Comparison of ENCODE assay signal across 13 cellular contexts in the genomic region with DNA sequence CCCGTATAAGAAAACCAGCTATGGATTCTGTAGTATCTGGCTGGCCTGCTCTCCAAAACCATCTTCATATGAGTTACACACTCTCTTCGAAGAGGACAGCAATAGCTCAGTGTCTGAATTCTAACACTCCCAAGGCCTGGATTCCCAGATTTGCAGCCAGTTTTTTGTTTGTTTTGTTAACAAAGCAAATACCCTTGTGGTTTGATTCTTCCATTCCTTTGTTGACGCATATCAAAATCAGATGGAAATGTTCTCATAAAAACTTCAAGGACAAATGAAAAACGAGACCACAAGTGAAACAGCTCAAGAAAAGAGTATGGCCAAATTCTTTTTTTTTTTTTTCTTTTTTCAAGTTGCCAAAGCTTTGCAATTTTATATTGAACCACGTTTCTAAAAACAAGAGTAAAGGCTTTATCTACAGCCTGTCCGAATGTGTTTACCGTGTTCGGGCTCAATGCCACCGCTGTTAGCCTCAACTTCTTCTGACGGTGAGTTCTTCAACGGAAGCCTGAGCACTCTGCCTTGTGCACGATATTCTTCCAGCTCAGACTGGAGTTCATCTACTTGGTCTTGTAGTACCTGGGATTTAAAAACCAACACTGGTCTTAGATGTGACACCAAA.
DNase-seq lines count a peak whose midpoint lies in the region; ATAC-seq, FAIRE-seq and TF ChIP-seq lines count a peak whose summit lies in the region.
"Had no signal": no experiment of that assay in that cellular context is flagged by ENCODE, and none has a peak within 500 bp of the region (broad histone marks: within the 10 kb centered on the region; RNA-seq: fewer than 3 reads in every experiment).

No MANE protein-coding gene starts in this region.

- no peak for TF ChIP-seq RAD21 in HepG2 (CRISPR knock-in tag; IDR thresholded peaks at IDR 0.05)

- H3K4me3 ChIP-seq in right lobe of liver (no peak overlapping the region), HepG2 (replicated peaks in 1 of 3; ENCODE audit: insufficient read depth in 1 of 3, low read depth in 2 of 3, low read length in 3 of 3) (no peak overlapping the region), aorta (ENCODE audit: low read length in 2 of 2) (no peak overlapping the region)

- H2AFZ ChIP-seq in HepG2 (ENCODE audit: low read length): no peak overlapping the region

- H3K27me3 Mint-ChIP-seq in activated CD4-positive, alpha-beta T cell treated with anti-CD3 and anti-CD28 coated beads, Interleukin-2, amount 10 ng/mL, durations not matched to agents 24 days and 14 days: no peaks in the 10 kb centered on the region
- H3K27me3 Mint-ChIP-seq: activated T-helper 17 cell treated with anti-CD3 and anti-CD28 coated beads, Interleukin-2, amount 50 U/mL, for 72 hours had no signal

- WGBS in right lobe of liver (ENCODE audit: insufficient coverage, low coverage, low lambda C conversion rate, missing lambda C conversion rate): 62% methylated on average over 12 of the region's 12 CpGs
- 94% methylated on average over 12 of the region's 12 CpGs for WGBS in HepG2 (ENCODE audit: low lambda C conversion rate)
- WGBS in aorta, 2 donors: 29 to 53% methylated on average over 12 of the region's 12 CpGs

- intact Hi-C loops in right lobe of liver (cut with DNase I) (loop anchor here in 1 of 2 donors (10.0 kb wide), 1 partner anchor 139 kb away; no protein-coding TSS in a partner anchor), HepG2 (cut with micrococcal nuclease; ENCODE audit: unreplicated experiment) (no loop called here), aorta (cut with DNase I) (no loop called here)
- intact Hi-C loops in activated CD4-positive, alpha-beta T cell treated with anti-CD3 and anti-CD28 coated beads, Interleukin-2, amount 10 ng/mL, durations not matched to agents 24 days and 14 days (cut with micrococcal nuclease): loop anchor here (5.0 kb wide), 1 partner anchor 441 kb away; no protein-coding TSS in a partner anchor

- H3K4me1 Mint-ChIP-seq in activated CD4-positive, alpha-beta T cell treated with anti-CD3 and anti-CD28 coated beads, Interleukin-2, amount 10 ng/mL, durations not matched to agents 24 days and 14 days: peaks cover 23% of the 10 kb centered on the region
- H3K4me1 Mint-ChIP-seq: CD14-positive monocyte, endodermal cell had no signal

- H3K9ac ChIP-seq in HepG2 (ENCODE audit: insufficient read depth, low read depth, low read length): no peak overlapping the region

- BruUV-seq in HepG2 (replicated peaks; lab: Mats Ljungman, UMichigan): no TSS peak

- H3K79me2 ChIP-seq in HepG2 (ENCODE audit: insufficient read depth, low read length): no peaks in the 10 kb centered on the region

- peaks cover 70% of the 10 kb centered on the region for H3K36me3 Mint-ChIP-seq in activated CD4-positive, alpha-beta T cell treated with anti-CD3 and anti-CD28 coated beads, Interleukin-2, amount 10 ng/mL, durations not matched to agents 24 days and 14 days (ENCODE audit: low read depth)

- H3K4me2 ChIP-seq in HepG2 (ENCODE audit: low read depth, low read length): no peak overlapping the region

- in situ Hi-C loops in HepG2 (cut with HindIII; ENCODE audit: extremely low pct_ligation_motif_present, low pct_unique_long_range_greater_than_20kb): no loop called here

- no peak for FAIRE-seq in HepG2 (lab: Jason Lieb, UNC)
- FAIRE-seq in GM12891 (lab: Jason Lieb, UNC): no peak
- FAIRE-seq: keratinocyte had no signal

- H3K4me3 Mint-ChIP-seq in activated CD4-positive, alpha-beta T cell treated with anti-CD3 and anti-CD28 coated beads, Interleukin-2, amount 10 ng/mL, durations not matched to agents 24 days and 14 days: no peak overlapping the region
- H3K4me3 Mint-ChIP-seq: CD14-positive monocyte, endodermal cell had no signal

- DNase-seq in right lobe of liver (no peak), HepG2 (ENCODE audit: low spot score) (no peak), amniotic epithelial cell (ENCODE audit: low read depth) (peak; percentile 96), left lobe of liver (ENCODE audit: low spot score) (no peak), aorta (no peak), GM12891 (ENCODE audit: insufficient read length, low spot score) (no peak), C1 segment of cervical spinal cord (lab: John Stamatoyannopoulos, UW) (no peak)
- no peak for DNase-seq in activated CD4-positive, alpha-beta T cell treated with anti-CD3 and anti-CD28 coated beads, Interleukin-2, amount 10 ng/mL, durations not matched to agents 24 days and 14 days
- DNase-seq: endodermal cell, MV-4-11 had no signal

- H4K20me1 ChIP-seq in HepG2 (ENCODE audit: insufficient read depth, low read length): no peaks in the 10 kb centered on the region

- TF ChIP-seq CTCF in right lobe of liver (IDR thresholded peaks at IDR 0.05) (no peak), HepG2 (CRISPR knock-in tag; IDR thresholded peaks at IDR 0.05) (no peak)

- TF ChIP-seq EP300 in HepG2 (IDR thresholded peaks at IDR 0.05; ENCODE audit: low read depth in 2 of 2, low read length in 2 of 2): no peak
- TF ChIP-seq EP300 in HepG2 (CRISPR knock-in tag; IDR thresholded peaks at IDR 0.05; ENCODE audit: borderline replicate concordance): no peak

- CTCF ChIA-PET in HepG2 (lab: Yijun Ruan, JAX; ENCODE audit: low intra/inter-chr PET ratio, low total read pairs): no interaction called here

- H3K9me3 ChIP-seq in right lobe of liver: no peaks in the 10 kb centered on the region
- no peaks in the 10 kb centered on the region for H3K9me3 ChIP-seq in HepG2 (ENCODE audit: low read length)
- no peaks in the 10 kb centered on the region for H3K9me3 ChIP-seq in aorta (ENCODE audit: control insufficient read depth, low read length)

- H3K27me3 ChIP-seq in right lobe of liver (no peaks in the 10 kb centered on the region), HepG2 (ENCODE audit: control insufficient read depth in 1 of 2, insufficient read depth in 2 of 2, low read length in 2 of 2) (no peaks in the 10 kb centered on the region; a peak in 1 of 5 replicates), aorta (ENCODE audit: control insufficient read depth in 1 of 2, insufficient read depth in 2 of 2, low read length in 1 of 2) (no peaks in the 10 kb centered on the region)

- TF ChIP-seq POLR2A in right lobe of liver (IDR thresholded peaks at IDR 0.05) (no peak), HepG2 (IDR thresholded peaks at IDR 0.05; ENCODE audit: insufficient read depth in 1 of 2, low read depth in 2 of 2, low read length in 2 of 2) (no peak), GM12891 (IDR thresholded peaks at IDR 0.05; ENCODE audit: low read depth, low read length) (no peak)

- peak; percentile 30 to 69 (median 59) for ATAC-seq in right lobe of liver
- ATAC-seq in HepG2: no peak
- peak; percentile 70 for ATAC-seq in left lobe of liver
- ATAC-seq in aorta (ENCODE audit: low FRiP score): no peak

- no peaks in the 10 kb centered on the region for H3K9me3 Mint-ChIP-seq in activated CD4-positive, alpha-beta T cell treated with anti-CD3 and anti-CD28 coated beads, Interleukin-2, amount 10 ng/mL, durations not matched to agents 24 days and 14 days
- H3K9me3 Mint-ChIP-seq: activated T-helper 17 cell treated with anti-CD3 and anti-CD28 coated beads, Interleukin-2, amount 50 U/mL, for 72 hours; CD14-positive monocyte; endodermal cell had no signal

- POLR2A ChIA-PET in HepG2 (lab: Yijun Ruan, JAX): no interaction called here

- H3K36me3 ChIP-seq in right lobe of liver (peaks cover 0 to 10% (median 5%) of the 10 kb centered on the region in 4 donors), HepG2 (replicated peaks in 1 of 2; ENCODE audit: control insufficient read depth in 1 of 2, insufficient read depth in 2 of 2, low read length in 2 of 2) (peaks cover 11 to 27% of the 10 kb centered on the region in 2 experiments; a peak in 4 of 5 replicates), aorta (ENCODE audit: control insufficient read depth in 1 of 2, insufficient read depth in 2 of 2, low read length in 1 of 2) (peaks cover 6 to 10% of the 10 kb centered on the region in 2 donors)

- no peak overlapping the region for H3K27ac Mint-ChIP-seq in activated CD4-positive, alpha-beta T cell treated with anti-CD3 and anti-CD28 coated beads, Interleukin-2, amount 10 ng/mL, durations not matched to agents 24 days and 14 days
- H3K27ac Mint-ChIP-seq: endodermal cell had no signal

- H3K27ac ChIP-seq in right lobe of liver (no peak overlapping the region), HepG2 (ENCODE audit: extremely low read length, insufficient read depth, low read length) (no peak overlapping the region), aorta (ENCODE audit: low read depth in 1 of 2, low read length in 2 of 2) (peak overlapping the region in 1 of 2 donors; percentile 19)

- no peaks in the 10 kb centered on the region for H3K4me1 ChIP-seq in right lobe of liver
- no peaks in the 10 kb centered on the region for H3K4me1 ChIP-seq in HepG2 (ENCODE audit: insufficient read depth, low read length)
- H3K4me1 ChIP-seq in aorta (ENCODE audit: control insufficient read depth in 1 of 2, insufficient read depth in 2 of 2, low read length in 2 of 2): peaks cover 3 to 5% of the 10 kb centered on the region in 2 donors

TF ChIP-seq in HepG2, 621 proteins besides CTCF, POLR2A, EP300 and RAD21 (continues in another document):
- no peak for TF ChIP-seq ZNF709 (CRISPR knock-in tag; IDR thresholded peaks at IDR 0.05)
- no peak for TF ChIP-seq RBM39 (IDR thresholded peaks at IDR 0.05; ENCODE audit: low read depth, low read length, poor library complexity, severe bottlenecking)
- TF ChIP-seq TCF12 (IDR thresholded peaks at IDR 0.05): no peak
- no peak for TF ChIP-seq TCF12 (CRISPR knock-in tag; IDR thresholded peaks at IDR 0.05)
- no peak for TF ChIP-seq RARG (CRISPR knock-in tag; IDR thresholded peaks at IDR 0.05; ENCODE audit: low read depth)
- no peak for TF ChIP-seq ZMYM3 (CRISPR knock-in tag; IDR thresholded peaks at IDR 0.05)

TF ChIP-seq in GM12891, 5 proteins besides CTCF, POLR2A, EP300 and RAD21:
- TF ChIP-seq TAF1 (IDR thresholded peaks at IDR 0.05; ENCODE audit: low read depth, low read length) (no peak), SPI1 (IDR thresholded peaks at IDR 0.05; ENCODE audit: low read depth, low read length) (no peak), POLR2AphosphoS5 (IDR thresholded peaks at IDR 0.05; ENCODE audit: low read depth, low read length) (no peak), POU2F2 (IDR thresholded peaks at IDR 0.05; ENCODE audit: low read depth, low read length) (no peak), PAX5 (IDR thresholded peaks at IDR 0.05; ENCODE audit: insufficient read depth, low read length, severe bottlenecking) (no peak)

Comparison
In these comparisons a context has a peak if more than half of its experiments do, and no peak if none do; other contexts are left out.
1. ATAC-seq: peak in right lobe of liver (4 of 4) and left lobe of liver (single experiment); none in HepG2 (single experiment) and aorta (single experiment).